In the genomic region with DNA sequence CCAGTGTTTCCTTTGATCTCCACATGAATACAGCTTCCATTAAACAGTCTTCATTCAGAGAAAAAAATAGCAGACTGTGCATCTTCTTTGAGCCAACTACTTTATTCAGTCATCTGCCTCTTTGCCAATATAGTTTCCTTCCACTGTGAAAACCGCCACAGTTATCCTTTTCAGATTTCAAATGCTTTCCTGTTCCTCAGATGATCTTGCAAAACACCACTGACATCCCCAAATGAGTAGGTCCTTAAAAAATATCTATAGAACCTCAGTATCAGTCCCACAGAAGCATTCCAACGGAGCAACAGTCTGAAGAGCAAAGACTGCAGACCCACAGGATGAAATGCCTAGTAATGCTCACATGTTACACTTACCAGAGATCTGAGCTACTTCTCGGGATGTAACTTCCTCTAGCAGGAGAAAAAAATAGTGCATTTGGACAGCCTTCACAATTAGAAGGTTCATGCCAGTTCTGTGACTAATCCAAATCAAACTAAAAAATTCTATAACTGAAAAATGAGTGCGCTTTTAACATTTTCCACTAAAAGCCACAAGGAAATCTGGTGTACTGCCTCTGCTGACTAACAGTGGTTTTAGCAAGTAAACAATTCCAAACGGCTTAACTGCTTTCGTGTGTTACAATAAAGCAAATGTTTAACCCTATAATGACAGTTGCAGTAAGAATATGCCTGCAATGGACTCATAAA, we compare ENCODE assay signal across 8 cellular contexts. TPM values are rescaled to one million over a fixed set of nuclear protein-coding genes. Genes with fewer than 3 reads are reported as not detected.
DNase-seq lines count a peak whose midpoint lies in the region; ATAC-seq and TF ChIP-seq lines count a peak whose summit lies in the region.

A gene (minus strand): TSS at position 380 of the 704 bp plus-strand sequence. CDS start 1,458 bp downstream, outside the sequence.

- TF ChIP-seq RAD21 in liver (IDR thresholded peaks at IDR 0.05), result peak; percentile 37 to 62

- WGBS in liver, result 4% methylated on average over 6 of the region's 6 CpGs

- H3K27me3 ChIP-seq in HL-60 (ENCODE audit: insufficient read depth, poor library complexity, severe bottlenecking), result no peaks in the 10 kb centered on the region
- H3K27me3 ChIP-seq in dorsolateral prefrontal cortex, result no peaks in the 10 kb centered on the region
- no peaks in the 10 kb centered on the region for H3K27me3 ChIP-seq in liver (ENCODE audit: control insufficient read depth in 4 of 4, insufficient read depth in 4 of 4, low read length in 3 of 4)
- H3K27me3 ChIP-seq in stomach smooth muscle (ENCODE audit: control insufficient read depth in 1 of 2, insufficient read depth in 2 of 2, low read length in 2 of 2), result no peaks in the 10 kb centered on the region

- DNase-seq in activated CD4-positive, CD25-positive, alpha-beta regulatory T cell treated with anti-CD3 and anti-CD28 coated beads, Interleukin-2, amount 50 U/mL, for 72 hours, result no peak
- DNase-seq in HL-60 (ENCODE audit: low read depth in 1 of 2, low spot score in 1 of 2) (peak; percentile 66 to 76), dorsolateral prefrontal cortex (peak in 1 of 10 donors; percentile 21), NCI-H748 treated with DMSO at 0.1 percent for 48 hours (lab: John Stamatoyannopoulos, UW) (no peak)

- H3K4me3 ChIP-seq in HL-60 (replicated peaks; ENCODE audit: insufficient read depth, low read length), result peak within 1 kb of the TSS; percentile 37
- peak within 1 kb of the TSS; percentile 25 to 74 (median 56) for H3K4me3 ChIP-seq in dorsolateral prefrontal cortex
- peak within 1 kb of the TSS; percentile 17 to 46 (median 41) for H3K4me3 ChIP-seq in liver (ENCODE audit: low read depth in 1 of 3, low read length in 3 of 3)
- H3K4me3 ChIP-seq in stomach smooth muscle (ENCODE audit: low read length in 2 of 2), result peak within 1 kb of the TSS; percentile 64 to 70

- H3K9ac ChIP-seq in liver (ENCODE audit: low read depth in 1 of 2, low read length in 2 of 2) (peak within 1 kb of the TSS; percentile 45 to 87), stomach smooth muscle (ENCODE audit: low read length in 2 of 2) (peak within 1 kb of the TSS; percentile 60 to 62)

- H3K27ac ChIP-seq in HL-60 (replicated peaks), result peak within 1 kb of the TSS; percentile 94
- H3K27ac ChIP-seq in dorsolateral prefrontal cortex, result peak within 1 kb of the TSS; percentile 72 to 97 (median 93)
- peak within 1 kb of the TSS; percentile 83 to 91 for H3K27ac ChIP-seq in liver (ENCODE audit: low read depth in 1 of 2, low read length in 2 of 2)
- H3K27ac ChIP-seq in stomach smooth muscle (ENCODE audit: low read length), result peak within 1 kb of the TSS; percentile 63

- intact Hi-C loops in dorsolateral prefrontal cortex (cut with DNase I), result loop anchor here (5.0 kb wide), 2 partner anchors 45 to 165 kb away; no protein-coding TSS in a partner anchor

- ATAC-seq in activated CD4-positive, CD25-positive, alpha-beta regulatory T cell treated with anti-CD3 and anti-CD28 coated beads, Interleukin-2, amount 50 U/mL, for 24 hours, result peak; percentile 49 to 50
- peak; percentile 84 for ATAC-seq in SK-N-SH treated with all-trans-retinoic acid at 6 μM for 48 hours

- H3K9me3 ChIP-seq in liver (ENCODE audit: control insufficient read depth in 4 of 4, low read length in 3 of 4), result no peaks in the 10 kb centered on the region
- no peaks in the 10 kb centered on the region for H3K9me3 ChIP-seq in stomach smooth muscle (ENCODE audit: control insufficient read depth in 2 of 2, low read length in 2 of 2)

- H3K4me1 ChIP-seq in liver (ENCODE audit: control insufficient read depth in 4 of 4, insufficient read depth in 4 of 4, low read length in 3 of 4), result peaks cover 0 to 36% (median 24%) of the 10 kb centered on the region in 4 donors
- H3K4me1 ChIP-seq in stomach smooth muscle (ENCODE audit: control insufficient read depth, insufficient read depth, low read length), result no peaks in the 10 kb centered on the region

- TF ChIP-seq CTCF in HL-60 (IDR thresholded peaks at IDR 0.05; ENCODE audit: insufficient read depth, low read length) (no peak), dorsolateral prefrontal cortex (IDR thresholded peaks at IDR 0.05 in 54 of 56, conservative IDR thresholded peaks at IDR 0.05 in 2 of 56; ENCODE audit: low read depth in 1 of 56, partially characterized antibody in 56 of 56) (peak in 33 of 56 donors; percentile 17 to 50 (median 37)), liver (IDR thresholded peaks at IDR 0.05; ENCODE audit: low read depth, low read length, missing input control) (no peak)

- no peaks in the 10 kb centered on the region for H3K36me3 ChIP-seq in liver (ENCODE audit: control insufficient read depth in 4 of 4, insufficient read depth in 3 of 4, low read depth in 1 of 4, low read length in 3 of 4)
- H3K36me3 ChIP-seq in stomach smooth muscle (ENCODE audit: control insufficient read depth in 2 of 2, insufficient read depth in 2 of 2, low read length in 2 of 2), result no peaks in the 10 kb centered on the region

TF ChIP-seq in SK-N-SH treated with all-trans-retinoic acid at 6 μM for 48 hours, 23 proteins besides CTCF, POLR2A, EP300 and RAD21 (continues in another document):
- no peak for TF ChIP-seq BACH2 (CRISPR knock-in tag; IDR thresholded peaks at IDR 0.05; ENCODE audit: borderline replicate concordance)
- TF ChIP-seq, protein P1, sequence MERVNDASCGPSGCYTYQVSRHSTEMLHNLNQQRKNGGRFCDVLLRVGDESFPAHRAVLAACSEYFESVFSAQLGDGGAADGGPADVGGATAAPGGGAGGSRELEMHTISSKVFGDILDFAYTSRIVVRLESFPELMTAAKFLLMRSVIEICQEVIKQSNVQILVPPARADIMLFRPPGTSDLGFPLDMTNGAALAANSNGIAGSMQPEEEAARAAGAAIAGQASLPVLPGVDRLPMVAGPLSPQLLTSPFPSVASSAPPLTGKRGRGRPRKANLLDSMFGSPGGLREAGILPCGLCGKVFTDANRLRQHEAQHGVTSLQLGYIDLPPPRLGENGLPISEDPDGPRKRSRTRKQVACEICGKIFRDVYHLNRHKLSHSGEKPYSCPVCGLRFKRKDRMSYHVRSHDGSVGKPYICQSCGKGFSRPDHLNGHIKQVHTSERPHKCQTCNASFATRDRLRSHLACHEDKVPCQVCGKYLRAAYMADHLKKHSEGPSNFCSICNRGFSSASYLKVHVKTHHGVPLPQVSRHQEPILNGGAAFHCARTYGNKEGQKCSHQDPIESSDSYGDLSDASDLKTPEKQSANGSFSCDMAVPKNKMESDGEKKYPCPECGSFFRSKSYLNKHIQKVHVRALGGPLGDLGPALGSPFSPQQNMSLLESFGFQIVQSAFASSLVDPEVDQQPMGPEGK (CRISPR knock-in tag; IDR thresholded peaks at IDR 0.05; ENCODE audit: borderline replicate concordance), result no peak
- no peak for TF ChIP-seq ZFP3 (CRISPR knock-in tag; IDR thresholded peaks at IDR 0.05)
- no peak for TF ChIP-seq ZFP30 (CRISPR knock-in tag; IDR thresholded peaks at IDR 0.05)
- no peak for TF ChIP-seq PPARA (CRISPR knock-in tag; IDR thresholded peaks at IDR 0.05; ENCODE audit: borderline replicate concordance)

TF ChIP-seq in liver, 16 proteins besides CTCF, POLR2A, EP300 and RAD21:
- TF ChIP-seq JUND (IDR thresholded peaks at IDR 0.05) (peak in 1 of 2 donors; percentile 21), SP1 (IDR thresholded peaks at IDR 0.05) (peak; percentile 6), TAF1 (conservative IDR thresholded peaks at IDR 0.05) (peak; percentile 34), NR2F2 (IDR thresholded peaks at IDR 0.05) (no peak), RXRA (IDR thresholded peaks at IDR 0.05) (peak; percentile 14 to 29)
- TF ChIP-seq, protein P2, sequence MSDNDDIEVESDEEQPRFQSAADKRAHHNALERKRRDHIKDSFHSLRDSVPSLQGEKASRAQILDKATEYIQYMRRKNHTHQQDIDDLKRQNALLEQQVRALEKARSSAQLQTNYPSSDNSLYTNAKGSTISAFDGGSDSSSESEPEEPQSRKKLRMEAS (IDR thresholded peaks at IDR 0.05), result peak; percentile 22

RNA-seq across cellular contexts. Expression of the gene that starts here (rescaled TPM):
- total RNA-seq in dorsolateral prefrontal cortex (100 to 1,000 TPM in 4 of 120 experiments, 10 to 100 TPM in 116; 46.9 to 110 (median 74.2) TPM), liver (10 to 100 TPM; 23.9 to 39.1 TPM)
- 1 to 10 TPM; 9.2 to 9.8 TPM for polyA plus RNA-seq in liver

Comparison
In these comparisons a context has a peak if more than half of its experiments do, and no peak if none do; other contexts are left out.
1. DNase-seq: peak in HL-60 (2 of 2); none in activated CD4-positive, CD25-positive, alpha-beta regulatory T cell treated with anti-CD3 and anti-CD28 coated beads, Interleukin-2, amount 50 U/mL, for 72 hours (single experiment) and NCI-H748 treated with DMSO at 0.1 percent for 48 hours (single experiment).
2. CTCF ChIP-seq: peak in dorsolateral prefrontal cortex (33 of 56); none in HL-60 (single experiment) and liver (single experiment).
3. Peak in every context shown above with its lines, with median percentiles within 50 percentile points of each other: H3K27ac ChIP-seq and H3K4me3 ChIP-seq.